In genomic region chr17:74972107-74972972, GRCh38 we compare ENCODE assay signal across 8 cellular contexts. TPM values are rescaled to one million over a fixed set of nuclear protein-coding genes. Genes with fewer than 3 reads are reported as not detected.
DNase-seq lines count a peak whose midpoint lies in the region; ATAC-seq and TF ChIP-seq lines count a peak whose summit lies in the region.

Gene HID1 (minus strand): TSS chr17:74972759. CDS start chr17:74972656, 103 bp downstream.

- H3K9me3 Mint-ChIP-seq in CD4-positive, alpha-beta T cell = no peaks in the 10 kb centered on the region
- H3K9me3 Mint-ChIP-seq in brain = peaks cover 0 to 4% (median 0%) of the 10 kb centered on the region in 5 experiments

- ATAC-seq in CD4-positive, alpha-beta T cell (ENCODE audit: poor library complexity) = peak; percentile 88
- ATAC-seq in HG03196 (IDR thresholded peaks at IDR 0.05; ENCODE audit: unreplicated experiment) = no peak

- POLR2A ChIA-PET in CD4-positive, alpha-beta T cell (lab: Charles Lee) = interaction anchor here (0.6 to 4.1 kb wide), 10 partner anchors 11 to 544 kb away, joined by 3 to 27 read pairs (median 5); partner anchors contain the start of genes CDR2L, MRPL58, SUMO2 and TSEN54

- no peaks in the 10 kb centered on the region for H3K79me2 ChIP-seq in KMS-11 (ENCODE audit: insufficient read depth, low read depth)

- H3K36me3 ChIP-seq in KMS-11 (ENCODE audit: insufficient read depth) = no peaks in the 10 kb centered on the region
- H3K36me3 ChIP-seq in skeletal muscle tissue (ENCODE audit: control insufficient read depth in 3 of 3, insufficient read depth in 3 of 3, low read length in 3 of 3) = no peaks in the 10 kb centered on the region

- intact Hi-C loops in CD4-positive, alpha-beta T cell (cut with DNase I, micrococcal nuclease) = loop anchor here in 1 of 2 experiments (1.0 kb wide), 1 partner anchor 15 kb away; the partner anchor contains the start of gene CDR2L

- H3K36me3 Mint-ChIP-seq in CD4-positive, alpha-beta T cell (ENCODE audit: low read depth) = no peaks in the 10 kb centered on the region
- H3K36me3 Mint-ChIP-seq in brain = no peaks in the 10 kb centered on the region

- peak within 1 kb of the TSS; percentile 63 for H3K4me2 ChIP-seq in KMS-11

- no peak within 1 kb of the TSS for H3K27ac ChIP-seq in CD4-positive, alpha-beta T cell (ENCODE audit: low read depth, low read length)
- H3K27ac ChIP-seq in KMS-11 (no peak within 1 kb of the TSS), skeletal muscle tissue (ENCODE audit: low read depth, low read length) (no peak within 1 kb of the TSS)

- H3K4me3 Mint-ChIP-seq in CD4-positive, alpha-beta T cell = peak within 1 kb of the TSS; percentile 89
- peak within 1 kb of the TSS; percentile 85 to 92 (median 88) for H3K4me3 Mint-ChIP-seq in brain

- H3K9ac ChIP-seq in KMS-11 (peak within 1 kb of the TSS; percentile 22; the same call in 1 of the 2 replicates), skeletal muscle tissue (ENCODE audit: low read depth in 1 of 3, low read length in 3 of 3) (peak within 1 kb of the TSS; percentile 21 to 54 (median 23))

- H3K4me3 ChIP-seq in KMS-11 (IDR thresholded peaks at IDR 0.05; ENCODE audit: insufficient read depth, low read depth, low read length) (no peak within 1 kb of the TSS), skeletal muscle tissue (ENCODE audit: low read length in 3 of 3) (peak within 1 kb of the TSS; percentile 48 to 65 (median 52))

- peak within 1 kb of the TSS; percentile 55 for H3K27ac Mint-ChIP-seq in CD4-positive, alpha-beta T cell
- peak within 1 kb of the TSS; percentile 31 to 86 (median 69) for H3K27ac Mint-ChIP-seq in brain

- peak within 1 kb of the TSS; percentile 60 for H2AFZ ChIP-seq in KMS-11 (ENCODE audit: low read depth)

- peaks cover 4% of the 10 kb centered on the region for H3K27me3 ChIP-seq in CD4-positive, alpha-beta T cell (ENCODE audit: control insufficient read depth, insufficient read depth, low read length)
- peaks cover 32% of the 10 kb centered on the region for H3K27me3 ChIP-seq in KMS-11 (ENCODE audit: insufficient read depth, low read depth)
- peaks cover 21 to 38% (median 38%) of the 10 kb centered on the region in 3 donors for H3K27me3 ChIP-seq in skeletal muscle tissue (ENCODE audit: control insufficient read depth in 3 of 3, insufficient read depth in 3 of 3, low read length in 3 of 3)

- H3K27me3 Mint-ChIP-seq in CD4-positive, alpha-beta T cell = peaks cover 4% of the 10 kb centered on the region
- H3K27me3 Mint-ChIP-seq in brain = peaks cover 32% of the 10 kb centered on the region

- peaks cover 5% of the 10 kb centered on the region for H3K4me1 Mint-ChIP-seq in CD4-positive, alpha-beta T cell (ENCODE audit: low read depth)
- H3K4me1 Mint-ChIP-seq in brain = peaks cover 21% of the 10 kb centered on the region

- peaks cover 3% of the 10 kb centered on the region for H3K4me1 ChIP-seq in KMS-11 (ENCODE audit: low read depth, poor library complexity, severe bottlenecking)
- peaks cover 4 to 9% (median 7%) of the 10 kb centered on the region in 3 donors for H3K4me1 ChIP-seq in skeletal muscle tissue (ENCODE audit: control insufficient read depth in 3 of 3, insufficient read depth in 3 of 3, low read length in 3 of 3)

- no peaks in the 10 kb centered on the region for H4K20me1 ChIP-seq in KMS-11 (ENCODE audit: insufficient read depth)

- peak; percentile 74 to 87 (median 78) for DNase-seq in CD4-positive, alpha-beta T cell
- DNase-seq in UCSD-AML1 (lab: John Stamatoyannopoulos, UW; ENCODE audit: unreplicated experiment) (peak; percentile 22), iPS-NIHi11 (ENCODE audit: low spot score) (peak; percentile 99), 8988T (no peak)

- CTCF ChIA-PET in CD4-positive, alpha-beta T cell (lab: Charles Lee) = interaction anchor here (0.9 to 3.6 kb wide), 7 partner anchors 11 to 229 kb away, joined by 3 to 22 read pairs (median 8); partner anchors contain the start of genes CDR2L and MRPL58

- no peaks in the 10 kb centered on the region for H3K9me3 ChIP-seq in CD4-positive, alpha-beta T cell (ENCODE audit: control insufficient read depth, low read length)
- H3K9me3 ChIP-seq in skeletal muscle tissue (ENCODE audit: control insufficient read depth in 3 of 3, low read length in 3 of 3) = no peaks in the 10 kb centered on the region

- TF ChIP-seq CTCF in CD4-positive, alpha-beta T cell (IDR thresholded peaks at IDR 0.05) = no peak
- TF ChIP-seq CTCF in KMS-11 (conservative IDR thresholded peaks at IDR 0.05; ENCODE audit: low read depth, low read length) (no peak), brain (conservative IDR thresholded peaks at IDR 0.05) (no peak)

RNA-seq across cellular contexts. Expression of gene HID1, which starts in this region (rescaled TPM):
- 10 to 100 TPM; 31.8 to 31.9 TPM for total RNA-seq in CD4-positive, alpha-beta T cell
- 93.8 TPM for polyA plus RNA-seq in brain (ENCODE audit: insufficient read depth, low read depth, low replicate concordance)
- total RNA-seq in skeletal muscle tissue = 3.7 TPM
